22 cellular contexts compared by ENCODE assay signal in the genomic region with DNA sequence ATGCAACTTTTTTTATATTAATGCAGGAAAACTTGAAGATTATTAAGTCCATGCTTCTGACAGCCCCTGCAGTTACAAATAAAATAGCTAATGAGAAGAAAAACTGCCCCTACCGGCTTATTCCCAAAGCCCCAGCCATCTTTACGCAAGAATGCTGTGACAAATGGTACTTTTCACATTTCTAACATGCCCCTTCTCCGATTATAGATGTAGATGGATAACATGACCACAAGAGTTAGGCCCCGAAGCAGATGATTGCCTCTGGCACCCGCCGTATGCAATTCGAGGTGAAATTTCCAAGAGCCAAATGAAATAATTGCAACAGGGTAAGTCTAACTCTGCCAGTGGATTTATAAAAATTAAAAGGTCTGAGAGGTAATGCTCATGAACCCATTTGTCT.
"Had no signal": no experiment of that assay in that cellular context is flagged by ENCODE, and none has a peak within 500 bp of the region (broad histone marks: within the 10 kb centered on the region; RNA-seq: fewer than 3 reads in every experiment).

No MANE protein-coding gene starts in this region.

- H3K27me3 ChIP-seq: SJSA1 had no signal

- ATAC-seq: K562 had no signal

- H3K27ac ChIP-seq: HL-60, KMS-11, SJSA1 had no signal

- H3K9ac ChIP-seq: KMS-11 had no signal

- H3K4me1 ChIP-seq: SJSA1 had no signal

- H3K9me3 ChIP-seq: SJSA1 had no signal

- H3K4me2 ChIP-seq: KMS-11 had no signal

- FAIRE-seq: HTR-8/SVneo, K562, RCC 7860 had no signal

- H3K4me3 ChIP-seq: K562, SJSA1 had no signal

- H3K36me3 ChIP-seq: SJSA1 had no signal

- DNase-seq: Kasumi-1, MM.1S, NCI-H1092 treated with DMSO at 0.1 percent for 48 hours, NCI-H1436, NCI-H187, NCI-H2029, NCI-H2171 treated with DMSO at 0.1 percent for 48 hours, NCI-H345, NCI-H446 treated with DMSO at 0.1 percent for 48 hours, NCI-H524, NCI-H526 treated with DMSO at 0.1 percent for 48 hours, NCI-H748 treated with DMSO at 0.1 percent for 48 hours, Right ventricle myocardium superior, RPMI8226, SIG-M5, SW 1271 had no signal
